ENCODE assay signal across 8 cellular contexts in genomic region chr5:118987988-118988945, GRCh38. TPM values are rescaled to one million over a fixed set of nuclear protein-coding genes. Genes with fewer than 3 reads are reported as not detected.
DNase-seq lines count a peak whose midpoint lies in the region; ATAC-seq and TF ChIP-seq lines count a peak whose summit lies in the region.

TSS of gene DTWD2 (minus strand) at chr5:118988547. CDS start at chr5:118988511, 36 bp downstream.

- TF ChIP-seq CTCF in lower lobe of right lung (IDR thresholded peaks at IDR 0.05), result peak; percentile 90

- peaks cover 13% of the 10 kb centered on the region for H3K4me1 Mint-ChIP-seq in activated CD4-positive, alpha-beta memory T cell treated with anti-CD3 and anti-CD28 coated beads, Interleukin-2, amount 10 ng/mL, durations not matched to agents 7 days and 5 days

- no peaks in the 10 kb centered on the region for H3K27me3 Mint-ChIP-seq in activated CD4-positive, alpha-beta memory T cell treated with anti-CD3 and anti-CD28 coated beads, Interleukin-2, amount 10 ng/mL, durations not matched to agents 7 days and 5 days

- peak within 1 kb of the TSS; percentile 70 for H3K4me3 Mint-ChIP-seq in activated CD4-positive, alpha-beta memory T cell treated with anti-CD3 and anti-CD28 coated beads, Interleukin-2, amount 10 ng/mL, durations not matched to agents 7 days and 5 days

- POLR2A ChIA-PET in activated CD4-positive, alpha-beta memory T cell treated with anti-CD3 and anti-CD28 coated beads, Interleukin-2, amount 10 ng/mL, durations not matched to agents 7 days and 5 days (lab: Charles Lee), result interaction anchor here (0.9 to 2.0 kb wide), 5 partner anchors 83 to 447 kb away, joined by 3 to 11 read pairs (median 6); partner anchors contain the start of gene DMXL1

- CTCF ChIA-PET in activated CD4-positive, alpha-beta memory T cell treated with anti-CD3 and anti-CD28 coated beads, Interleukin-2, amount 10 ng/mL, durations not matched to agents 7 days and 5 days (lab: Charles Lee), result interaction anchor here (0.6 to 6.9 kb wide), 64 partner anchors 8 to 504 kb away, joined by 3 to 127 read pairs (median 5); partner anchors contain the start of genes DMXL1 and HSD17B4

- H3K27ac ChIP-seq in lower lobe of right lung, result peak within 1 kb of the TSS; percentile 94

- no peaks in the 10 kb centered on the region for H3K27me3 ChIP-seq in lower lobe of right lung (ENCODE audit: low read depth)

- intact Hi-C loops in lower lobe of right lung (cut with DNase I), result no loop called here

- H3K4me3 ChIP-seq in lower lobe of right lung, result peak within 1 kb of the TSS; percentile 71

- H3K9me3 ChIP-seq in lower lobe of right lung, result no peaks in the 10 kb centered on the region

- H3K4me1 ChIP-seq in lower lobe of right lung, result peaks cover 8% of the 10 kb centered on the region

- H3K27ac Mint-ChIP-seq in activated CD4-positive, alpha-beta memory T cell treated with anti-CD3 and anti-CD28 coated beads, Interleukin-2, amount 10 ng/mL, durations not matched to agents 7 days and 5 days, result peak within 1 kb of the TSS; percentile 21

- no peaks in the 10 kb centered on the region for H3K36me3 ChIP-seq in lower lobe of right lung

- H3K9me3 Mint-ChIP-seq in activated CD4-positive, alpha-beta memory T cell treated with anti-CD3 and anti-CD28 coated beads, Interleukin-2, amount 10 ng/mL, durations not matched to agents 7 days and 5 days, result peaks cover 2% of the 10 kb centered on the region

- ATAC-seq in GM19455 (IDR thresholded peaks at IDR 0.05; ENCODE audit: unreplicated experiment) (peak; percentile 97), lower lobe of right lung (peak; percentile 99 to 100)

- DNase-seq in CMK (ENCODE audit: low read depth) (peak; percentile 67), HK-2 (ENCODE audit: unreplicated experiment) (peak; percentile 92), NCI-H82 (lab: John Stamatoyannopoulos, UW) (peak; percentile 93), ecto neural progenitor cell (ENCODE audit: low spot score) (peak; percentile 95), lower lobe of right lung (peak; percentile 96)
- DNase-seq in activated CD4-positive, alpha-beta memory T cell treated with anti-CD3 and anti-CD28 coated beads, Interleukin-2, amount 10 ng/mL, durations not matched to agents 7 days and 5 days, result peak; percentile 91
- DNase-seq in stimulated activated CD4-positive, alpha-beta T cell treated with anti-CD3 and anti-CD28 coated beads, TNF-alpha, amount 100 ng/mL, for 1 hour (ENCODE audit: low read depth in 3 of 3, low spot score in 1 of 3), result peak; percentile 65 to 89 (median 82)

- H3K36me3 Mint-ChIP-seq in activated CD4-positive, alpha-beta memory T cell treated with anti-CD3 and anti-CD28 coated beads, Interleukin-2, amount 10 ng/mL, durations not matched to agents 7 days and 5 days (ENCODE audit: low read depth), result no peaks in the 10 kb centered on the region

RNA-seq across cellular contexts. Expression of gene DTWD2, which starts in this region (rescaled TPM):
- total RNA-seq in activated CD4-positive, alpha-beta memory T cell treated with anti-CD3 and anti-CD28 coated beads, Interleukin-2, amount 10 ng/mL, durations not matched to agents 7 days and 5 days, result 1 to 10 TPM; 1.3 to 1.6 TPM
- 9.0 TPM for total RNA-seq in lower lobe of right lung

Comparison
In these comparisons a context has a peak if more than half of its experiments do, and no peak if none do; other contexts are left out.
1. Peak in every context shown above with its lines: DNase-seq, ATAC-seq, H3K4me3 ChIP-seq and H3K27ac ChIP-seq.